In the genomic region with DNA sequence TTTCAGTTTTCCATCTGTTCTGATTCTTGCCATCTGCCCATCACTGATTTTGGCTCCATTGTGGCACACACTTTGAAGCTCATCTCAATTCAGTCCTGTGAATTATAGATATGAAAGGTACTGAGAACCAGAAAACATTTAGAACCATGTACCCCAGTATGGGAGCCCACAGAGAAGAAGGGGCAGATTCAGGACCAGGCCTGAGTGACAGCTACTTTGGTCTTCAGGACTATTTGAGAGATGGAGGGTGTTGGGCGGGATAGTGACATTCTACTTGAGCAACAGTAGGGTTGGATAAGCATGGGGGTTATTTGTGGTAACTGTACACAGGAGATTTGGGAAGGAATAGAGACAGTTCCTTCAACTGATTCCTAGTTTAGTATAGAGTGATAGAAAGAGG, we compare ENCODE assay signal across 27 cellular contexts.
"Had no signal": no experiment of that assay in that cellular context is flagged by ENCODE, and none has a peak within 500 bp of the region (broad histone marks: within the 10 kb centered on the region; RNA-seq: fewer than 3 reads in every experiment).

No MANE protein-coding gene starts in this region.

- H3K27ac ChIP-seq: breast epithelium, KMS-11, Peyer's patch, RWPE1, SJCRH30 had no signal

- H3K27me3 ChIP-seq: breast epithelium, Peyer's patch, SJCRH30 had no signal

- H3K4me3 ChIP-seq: breast epithelium, Peyer's patch, SJCRH30 had no signal

- H3K36me3 ChIP-seq: breast epithelium, Peyer's patch, SJCRH30 had no signal

- ATAC-seq: activated CD8-positive, alpha-beta memory T cell treated with anti-CD3 and anti-CD28 coated beads, Interleukin-2, amount 10 ng/mL, durations not matched to agents 7 days and 5 days; SK-N-SH treated with all-trans-retinoic acid at 6 μM for 48 hours; WTC11 had no signal

- DNase-seq: activated CD4-positive, alpha-beta T cell treated with anti-CD3 and anti-CD28 coated beads for 48 hours; activated CD4-positive, alpha-beta T cell treated with anti-CD3 and anti-CD28 coated beads, Interleukin-2, amount 50 U/mL, for 4 hours; activated CD4-positive, CD25-positive, alpha-beta regulatory T cell treated with anti-CD3 and anti-CD28 coated beads, Interleukin-2, amount 50 U/mL, for 72 hours; activated CD8-positive, alpha-beta memory T cell treated with anti-CD3 and anti-CD28 coated beads, Interleukin-2, amount 10 ng/mL, durations not matched to agents 7 days and 5 days; activated effector memory CD4-positive, alpha-beta T cell treated with Interleukin-2 at 50 U/mL for 16 hours; activated naive CD4-positive, alpha-beta T cell; activated T-cell treated with anti-CD3 and anti-CD28 coated beads, Interleukin-2, amount 50 U/mL, for 24 hours; aorta; central memory CD4-positive, alpha-beta T cell; NCI-H1092 treated with DMSO at 0.1 percent for 48 hours; NCI-H1417 treated with DMSO at 0.1 percent for 48 hours; NCI-H187 treated with DMSO at 0.1 percent for 48 hours; NCI-H2081 treated with DMSO at 0.1 percent for 48 hours; NCI-H226; NCI-H526; NCI-H774; NK-92 treated with Interleukin-12 subunit alpha and Interleukin-12 subunit beta, amount 100 ng/mL, for 24 hours; OCI-M1; Peyer's patch; Right ventricle myocardium superior; SJCRH30; SW 1271 had no signal

- H3K9me3 ChIP-seq: breast epithelium, Peyer's patch, SJCRH30 had no signal
